ENCODE assay signal across 16 cellular contexts in genomic region chr3:170511371-170511770, GRCh38.
A peak's percentile ranks its signal among the peaks of the same experiment; 100 is the strongest.
DNase-seq lines count a peak whose midpoint lies in the region; ATAC-seq and FAIRE-seq lines count a peak whose summit lies in the region.
"Had no signal": no experiment of that assay in that cellular context is flagged by ENCODE, and none has a peak within 500 bp of the region (broad histone marks: within the 10 kb centered on the region; RNA-seq: fewer than 3 reads in every experiment).

No MANE protein-coding gene starts in this region.

- peak; percentile 32 for DNase-seq in NCI-H82 (lab: John Stamatoyannopoulos, UW)
- DNase-seq in NCI-H82 treated with DMSO at 0.1 percent for 48 hours (lab: John Stamatoyannopoulos, UW; ENCODE audit: unreplicated experiment): no peak
- peak; percentile 30 for DNase-seq in NCI-H2029 (lab: John Stamatoyannopoulos, UW)
- peak; percentile 19 for DNase-seq in NCI-H774 (lab: John Stamatoyannopoulos, UW)
- DNase-seq in small intestine: peak; percentile 35
- DNase-seq in NCI-H446 treated with DMSO at 0.1 percent for 48 hours (lab: John Stamatoyannopoulos, UW): no peak
- DNase-seq: ACHN; CD4-positive, alpha-beta memory T cell; IMR-90; NCI-H187; Peyer's patch; SJCRH30; T-helper 9 cell had no signal

- no peak for ATAC-seq in HG02759 (IDR thresholded peaks at IDR 0.05; ENCODE audit: unreplicated experiment)

- no peak for FAIRE-seq in small intestine (lab: Jason Lieb, UNC)
- FAIRE-seq: GM19239 had no signal

- H3K9me3 ChIP-seq in small intestine (ENCODE audit: control insufficient read depth, low read depth): no peaks in the 10 kb centered on the region
- H3K9me3 ChIP-seq: BLaER1 treated with 17β-estradiol and CSF1 and Interleukin-3, amounts not matched to agents 10 nM and 100 nM; Peyer's patch; SJCRH30 had no signal

- H3K27me3 ChIP-seq in small intestine (ENCODE audit: control insufficient read depth in 2 of 2, insufficient read depth in 2 of 2, low read length in 2 of 2): peaks cover 0 to 2% of the 10 kb centered on the region in 2 donors
- H3K27me3 ChIP-seq: BLaER1 treated with 17β-estradiol and CSF1 and Interleukin-3, amounts not matched to agents 10 nM and 100 nM; Peyer's patch; SJCRH30 had no signal

- WGBS in small intestine, 3 donors: 60 to 71% (median 62%) methylated on average over 4 of the region's 4 CpGs

- H3K4me3 ChIP-seq in small intestine (ENCODE audit: low read depth in 1 of 2, low read length in 2 of 2): no peak overlapping the region
- H3K4me3 ChIP-seq: BLaER1 treated with 17β-estradiol and CSF1 and Interleukin-3, amounts not matched to agents 10 nM and 100 nM; Peyer's patch; SJCRH30 had no signal

- no peak overlapping the region for H3K27ac ChIP-seq in small intestine (ENCODE audit: low read depth in 1 of 2, low read length in 1 of 2)
- H3K27ac ChIP-seq: BLaER1 treated with 17β-estradiol and CSF1 and Interleukin-3, amounts not matched to agents 10 nM and 100 nM; Peyer's patch; SJCRH30 had no signal

- no peaks in the 10 kb centered on the region for H3K36me3 ChIP-seq in small intestine (ENCODE audit: control insufficient read depth in 2 of 2, insufficient read depth in 2 of 2, low read length in 2 of 2)
- H3K36me3 ChIP-seq: BLaER1 treated with 17β-estradiol and CSF1 and Interleukin-3, amounts not matched to agents 10 nM and 100 nM; Peyer's patch; SJCRH30 had no signal

- H3K4me1 ChIP-seq in small intestine (ENCODE audit: control insufficient read depth in 2 of 2, insufficient read depth in 1 of 2, low read depth in 1 of 2, low read length in 1 of 2): no peaks in the 10 kb centered on the region
- H3K4me1 ChIP-seq: SJCRH30 had no signal

Comparison
In these comparisons a context has a peak if more than half of its experiments do, and no peak if none do; other contexts are left out.
1. DNase-seq: peak in NCI-H82 (single experiment), NCI-H2029 (single experiment), NCI-H774 (single experiment) and small intestine (single experiment); none in NCI-H82 treated with DMSO at 0.1 percent for 48 hours (single experiment) and NCI-H446 treated with DMSO at 0.1 percent for 48 hours (single experiment).